ENCODE assay signal across 27 cellular contexts in the genomic region with DNA sequence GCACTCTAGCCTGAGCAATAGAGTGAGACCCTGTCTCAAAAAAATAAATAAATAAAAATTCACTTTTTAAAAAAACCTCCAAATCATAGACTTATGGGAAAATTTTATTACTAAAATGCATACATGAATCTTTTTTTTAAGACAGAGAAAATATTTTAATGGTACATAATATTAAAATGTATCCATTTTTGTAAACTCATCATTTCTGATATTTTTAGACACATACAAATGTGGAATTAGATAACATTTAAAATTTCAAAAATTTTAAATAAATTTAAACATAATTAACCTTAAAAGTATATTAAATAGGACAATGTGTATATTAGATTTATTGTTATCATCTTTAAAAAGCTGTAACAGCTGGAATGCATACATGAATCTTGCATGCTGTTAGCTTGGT.
"Had no signal": no experiment of that assay in that cellular context is flagged by ENCODE, and none has a peak within 500 bp of the region (broad histone marks: within the 10 kb centered on the region; RNA-seq: fewer than 3 reads in every experiment).

No MANE protein-coding gene starts in this region.

- DNase-seq: dorsolateral prefrontal cortex; effector CD4-positive, alpha-beta T cell; foreskin fibroblast; heart left ventricle; hippocampal formation; islet precursor cell; left ventricle myocardium superior; lower lobe of right lung; naive thymus-derived CD8-positive, alpha-beta T cell; nephron progenitor cell; nucleus accumbens; posterior cingulate gyrus; psoas muscle; right cardiac atrium; sigmoid colon; spleen; stimulated activated CD4-positive, alpha-beta T cell treated with anti-CD3 and anti-CD28 coated beads, Interleukin-4, amount 100 ng/mL, for 4 hours; stimulated activated naive CD8-positive, alpha-beta T cell treated with anti-CD3 and anti-CD28 coated beads, Interleukin-15, Interleukin-2, amounts not matched to agents 100 U/mL and 50 U/mL, for 24 hours; substantia nigra; testis; tibial artery had no signal

- H3K27ac ChIP-seq: epithelial cell of prostate, gastroesophageal sphincter, heart left ventricle, lower lobe of right lung, psoas muscle, sigmoid colon, testis, tibial artery had no signal

- H3K36me3 Mint-ChIP-seq: type B pancreatic cell had no signal

- ATAC-seq: esophagus mucosa; gastroesophageal sphincter; heart left ventricle; left ventricle myocardium superior; lower lobe of right lung; naive thymus-derived CD8-positive, alpha-beta T cell; psoas muscle; right cardiac atrium; stimulated activated memory B cell treated with anti-CD40 and anti-IgM and Interleukin-4, amounts not matched to agents 10 μg/mL and 1 μg/mL and 100 μg/mL, for 72 hours; stimulated activated naive CD8-positive, alpha-beta T cell treated with anti-CD3 and anti-CD28 coated beads, Interleukin-15, Interleukin-2, amounts not matched to agents 100 U/mL and 50 U/mL, for 24 hours had no signal

- H3K9me3 ChIP-seq: gastroesophageal sphincter, heart left ventricle, lower lobe of right lung, psoas muscle, sigmoid colon, spleen, testis, tibial artery had no signal

- H3K4me1 ChIP-seq: psoas muscle, testis had no signal

- H3K9me3 Mint-ChIP-seq: naive thymus-derived CD8-positive, alpha-beta T cell; nephron progenitor cell; stimulated activated memory B cell treated with anti-CD40 and anti-IgM and Interleukin-4, amounts not matched to agents 10 μg/mL and 1 μg/mL and 100 μg/mL, for 72 hours; type B pancreatic cell had no signal

- H3K4me3 Mint-ChIP-seq: nephron progenitor cell; stimulated activated memory B cell treated with anti-CD40 and anti-IgM and Interleukin-4, amounts not matched to agents 10 μg/mL and 1 μg/mL and 100 μg/mL, for 72 hours; type B pancreatic cell had no signal

- H3K4me3 ChIP-seq: dorsolateral prefrontal cortex, gastroesophageal sphincter, heart left ventricle, lower lobe of right lung, psoas muscle, sigmoid colon, spleen, testis, tibial artery had no signal

- H3K27me3 ChIP-seq: dorsolateral prefrontal cortex, gastroesophageal sphincter, heart left ventricle, sigmoid colon, spleen, testis, tibial artery had no signal

- H3K4me1 Mint-ChIP-seq: nephron progenitor cell had no signal

- H3K27ac Mint-ChIP-seq: nephron progenitor cell, type B pancreatic cell had no signal

- FAIRE-seq: colon had no signal

- H3K27me3 Mint-ChIP-seq: naive thymus-derived CD8-positive, alpha-beta T cell; stimulated activated memory B cell treated with anti-CD40 and anti-IgM and Interleukin-4, amounts not matched to agents 10 μg/mL and 1 μg/mL and 100 μg/mL, for 72 hours; type B pancreatic cell had no signal
